ENCODE assay signal across 1 cellular context in genomic region chr5:115170924-115171510, GRCh38.
TF ChIP-seq lines count a peak whose summit lies in the region.

No MANE protein-coding gene starts in this region.

TF ChIP-seq in GM23338, 12 proteins besides CTCF, POLR2A, EP300 and RAD21 (continued from another document):
- TF ChIP-seq, protein P1, sequence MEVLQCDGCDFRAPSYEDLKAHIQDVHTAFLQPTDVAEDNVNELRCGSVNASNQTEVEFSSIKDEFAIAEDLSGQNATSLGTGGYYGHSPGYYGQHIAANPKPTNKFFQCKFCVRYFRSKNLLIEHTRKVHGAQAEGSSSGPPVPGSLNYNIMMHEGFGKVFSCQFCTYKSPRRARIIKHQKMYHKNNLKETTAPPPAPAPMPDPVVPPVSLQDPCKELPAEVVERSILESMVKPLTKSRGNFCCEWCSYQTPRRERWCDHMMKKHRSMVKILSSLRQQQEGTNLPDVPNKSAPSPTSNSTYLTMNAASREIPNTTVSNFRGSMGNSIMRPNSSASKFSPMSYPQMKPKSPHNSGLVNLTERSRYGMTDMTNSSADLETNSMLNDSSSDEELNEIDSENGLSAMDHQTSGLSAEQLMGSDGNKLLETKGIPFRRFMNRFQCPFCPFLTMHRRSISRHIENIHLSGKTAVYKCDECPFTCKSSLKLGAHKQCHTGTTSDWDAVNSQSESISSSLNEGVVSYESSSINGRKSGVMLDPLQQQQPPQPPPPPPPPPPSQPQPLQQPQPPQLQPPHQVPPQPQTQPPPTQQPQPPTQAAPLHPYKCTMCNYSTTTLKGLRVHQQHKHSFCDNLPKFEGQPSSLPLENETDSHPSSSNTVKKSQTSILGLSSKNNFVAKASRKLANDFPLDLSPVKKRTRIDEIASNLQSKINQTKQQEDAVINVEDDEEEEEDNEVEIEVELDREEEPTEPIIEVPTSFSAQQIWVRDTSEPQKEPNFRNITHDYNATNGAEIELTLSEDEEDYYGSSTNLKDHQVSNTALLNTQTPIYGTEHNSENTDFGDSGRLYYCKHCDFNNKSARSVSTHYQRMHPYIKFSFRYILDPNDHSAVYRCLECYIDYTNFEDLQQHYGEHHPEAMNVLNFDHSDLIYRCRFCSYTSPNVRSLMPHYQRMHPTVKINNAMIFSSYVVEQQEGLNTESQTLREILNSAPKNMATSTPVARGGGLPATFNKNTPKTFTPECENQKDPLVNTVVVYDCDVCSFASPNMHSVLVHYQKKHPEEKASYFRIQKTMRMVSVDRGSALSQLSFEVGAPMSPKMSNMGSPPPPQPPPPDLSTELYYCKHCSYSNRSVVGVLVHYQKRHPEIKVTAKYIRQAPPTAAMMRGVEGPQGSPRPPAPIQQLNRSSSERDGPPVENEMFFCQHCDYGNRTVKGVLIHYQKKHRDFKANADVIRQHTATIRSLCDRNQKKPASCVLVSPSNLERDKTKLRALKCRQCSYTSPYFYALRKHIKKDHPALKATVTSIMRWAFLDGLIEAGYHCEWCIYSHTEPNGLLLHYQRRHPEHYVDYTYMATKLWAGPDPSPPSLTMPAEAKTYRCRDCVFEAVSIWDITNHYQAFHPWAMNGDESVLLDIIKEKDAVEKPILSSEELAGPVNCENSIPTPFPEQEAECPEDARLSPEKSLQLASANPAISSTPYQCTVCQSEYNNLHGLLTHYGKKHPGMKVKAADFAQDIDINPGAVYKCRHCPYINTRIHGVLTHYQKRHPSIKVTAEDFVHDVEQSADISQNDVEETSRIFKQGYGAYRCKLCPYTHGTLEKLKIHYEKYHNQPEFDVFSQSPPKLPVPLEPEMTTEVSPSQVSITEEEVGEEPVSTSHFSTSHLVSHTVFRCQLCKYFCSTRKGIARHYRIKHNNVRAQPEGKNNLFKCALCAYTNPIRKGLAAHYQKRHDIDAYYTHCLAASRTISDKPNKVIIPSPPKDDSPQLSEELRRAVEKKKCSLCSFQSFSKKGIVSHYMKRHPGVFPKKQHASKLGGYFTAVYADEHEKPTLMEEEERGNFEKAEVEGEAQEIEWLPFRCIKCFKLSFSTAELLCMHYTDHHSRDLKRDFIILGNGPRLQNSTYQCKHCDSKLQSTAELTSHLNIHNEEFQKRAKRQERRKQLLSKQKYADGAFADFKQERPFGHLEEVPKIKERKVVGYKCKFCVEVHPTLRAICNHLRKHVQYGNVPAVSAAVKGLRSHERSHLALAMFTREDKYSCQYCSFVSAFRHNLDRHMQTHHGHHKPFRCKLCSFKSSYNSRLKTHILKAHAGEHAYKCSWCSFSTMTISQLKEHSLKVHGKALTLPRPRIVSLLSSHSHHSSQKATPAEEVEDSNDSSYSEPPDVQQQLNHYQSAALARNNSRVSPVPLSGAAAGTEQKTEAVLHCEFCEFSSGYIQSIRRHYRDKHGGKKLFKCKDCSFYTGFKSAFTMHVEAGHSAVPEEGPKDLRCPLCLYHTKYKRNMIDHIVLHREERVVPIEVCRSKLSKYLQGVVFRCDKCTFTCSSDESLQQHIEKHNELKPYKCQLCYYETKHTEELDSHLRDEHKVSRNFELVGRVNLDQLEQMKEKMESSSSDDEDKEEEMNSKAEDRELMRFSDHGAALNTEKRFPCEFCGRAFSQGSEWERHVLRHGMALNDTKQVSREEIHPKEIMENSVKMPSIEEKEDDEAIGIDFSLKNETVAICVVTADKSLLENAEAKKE (CRISPR knock-in tag; IDR thresholded peaks at IDR 0.05) = no peak
- TF ChIP-seq ETS1 (IDR thresholded peaks at IDR 0.05) = no peak
- no peak for TF ChIP-seq EZH2 (IDR thresholded peaks at IDR 0.05; ENCODE audit: low read depth, unreplicated experiment)
- no peak for TF ChIP-seq EZH2phosphoT487 (IDR thresholded peaks at IDR 0.05; ENCODE audit: unreplicated experiment)
